In genomic region chr17:80438806-80439205, GRCh38 we compare ENCODE assay signal across 27 cellular contexts. TPM values are rescaled to one million over a fixed set of nuclear protein-coding genes. Genes with fewer than 3 reads are reported as not detected.
"Had no signal": no experiment of that assay in that cellular context is flagged by ENCODE, and none has a peak within 500 bp of the region (broad histone marks: within the 10 kb centered on the region; RNA-seq: fewer than 3 reads in every experiment).

No MANE protein-coding gene starts in this region.

- DNase-seq: stimulated activated CD4-positive, alpha-beta T cell treated with anti-CD3 and anti-CD28 coated beads, Interleukin-2, amount 100 ng/mL, for 48 hours; stimulated activated CD4-positive, alpha-beta T cell treated with anti-CD3 and anti-CD28 coated beads, Interleukin-4, amount 100 ng/mL, for 1 hour; stimulated activated CD4-positive, alpha-beta T cell treated with anti-CD3 and anti-CD28 coated beads, Interleukin-4, amount 100 ng/mL, for 24 hours; stimulated activated CD4-positive, alpha-beta T cell treated with anti-CD3 and anti-CD28 coated beads, Interleukin-4, amount 100 ng/mL, for 4 hours; stimulated activated CD8-positive, alpha-beta memory T cell treated with anti-CD3 and anti-CD28 coated beads, Interleukin-4, amount 100 ng/mL, for 48 hours; stimulated activated naive B cell treated with anti-CD40 and anti-IgM and Interleukin-4, amounts not matched to agents 10 μg/mL and 1 μg/mL and 100 μg/mL, for 72 hours; stimulated activated naive CD4-positive, alpha-beta T cell; stimulated activated naive CD4-positive, alpha-beta T cell treated with Interleukin-2 at 50 U/mL for 16 hours; stimulated activated naive CD8-positive, alpha-beta T cell treated with anti-CD3 and anti-CD28 coated beads, Interleukin-15, amount 100 ng/mL, for 72 hours; stimulated activated naive CD8-positive, alpha-beta T cell treated with anti-CD3 and anti-CD28 coated beads, Interleukin-15, Interleukin-2, amounts not matched to agents 100 U/mL and 50 U/mL, for 24 hours; stomach; substantia nigra; testis; thyroid gland; tibial artery; transverse colon; trophoblast cell; upper lobe of right lung; uterus had no signal

- H3K9me3 ChIP-seq: stomach, suprapubic skin, testis, thyroid gland, tibial artery, tibial nerve, transverse colon, upper lobe of left lung, upper lobe of right lung, uterus, vagina had no signal

- H3K27me3 ChIP-seq: suprapubic skin, testis, thyroid gland, tibial nerve, transverse colon, upper lobe of left lung, upper lobe of right lung, uterus, vagina had no signal

- ATAC-seq: stimulated activated effector memory CD8-positive, alpha-beta T cell treated with anti-CD3 and anti-CD28 coated beads, Interleukin-12 subunit alpha, Interleukin-12 subunit beta, amount 100 ng/mL, for 72 hours; stimulated activated memory B cell treated with anti-CD40 and anti-IgM and Interleukin-4, amounts not matched to agents 10 μg/mL and 1 μg/mL and 100 μg/mL, for 72 hours; stimulated activated naive B cell treated with anti-CD40 and anti-IgM and Interleukin-4, amounts not matched to agents 10 μg/mL and 1 μg/mL and 100 μg/mL, for 72 hours; stimulated activated naive CD8-positive, alpha-beta T cell treated with anti-CD3 and anti-CD28 coated beads, Interleukin-15, amount 100 ng/mL, for 72 hours; stimulated activated naive CD8-positive, alpha-beta T cell treated with anti-CD3 and anti-CD28 coated beads, Interleukin-15, Interleukin-2, amounts not matched to agents 100 U/mL and 50 U/mL, for 24 hours had no signal

- H3K27ac ChIP-seq: stomach, suprapubic skin, testis, thyroid gland, tibial artery, tibial nerve, transverse colon, upper lobe of left lung, upper lobe of right lung, uterus, vagina had no signal

- H3K4me3 ChIP-seq: stomach, suprapubic skin, testis, thyroid gland, tibial artery, tibial nerve, transverse colon, upper lobe of left lung, upper lobe of right lung, uterus, vagina had no signal

- H3K36me3 ChIP-seq: suprapubic skin, thyroid gland, transverse colon, upper lobe of left lung, upper lobe of right lung, uterus, vagina had no signal

- FAIRE-seq: urothelium cell line had no signal

- H3K4me1 ChIP-seq: stomach, suprapubic skin, testis, thyroid gland, tibial artery, transverse colon, upper lobe of left lung, upper lobe of right lung, uterus, vagina had no signal

RNA-seq across cellular contexts. Expression of gene NPTX1, which starts 37.6 kb away (rescaled TPM):
- total RNA-seq: subcutaneous adipose tissue had no signal
